ENCODE assay signal across 21 cellular contexts in the genomic region with DNA sequence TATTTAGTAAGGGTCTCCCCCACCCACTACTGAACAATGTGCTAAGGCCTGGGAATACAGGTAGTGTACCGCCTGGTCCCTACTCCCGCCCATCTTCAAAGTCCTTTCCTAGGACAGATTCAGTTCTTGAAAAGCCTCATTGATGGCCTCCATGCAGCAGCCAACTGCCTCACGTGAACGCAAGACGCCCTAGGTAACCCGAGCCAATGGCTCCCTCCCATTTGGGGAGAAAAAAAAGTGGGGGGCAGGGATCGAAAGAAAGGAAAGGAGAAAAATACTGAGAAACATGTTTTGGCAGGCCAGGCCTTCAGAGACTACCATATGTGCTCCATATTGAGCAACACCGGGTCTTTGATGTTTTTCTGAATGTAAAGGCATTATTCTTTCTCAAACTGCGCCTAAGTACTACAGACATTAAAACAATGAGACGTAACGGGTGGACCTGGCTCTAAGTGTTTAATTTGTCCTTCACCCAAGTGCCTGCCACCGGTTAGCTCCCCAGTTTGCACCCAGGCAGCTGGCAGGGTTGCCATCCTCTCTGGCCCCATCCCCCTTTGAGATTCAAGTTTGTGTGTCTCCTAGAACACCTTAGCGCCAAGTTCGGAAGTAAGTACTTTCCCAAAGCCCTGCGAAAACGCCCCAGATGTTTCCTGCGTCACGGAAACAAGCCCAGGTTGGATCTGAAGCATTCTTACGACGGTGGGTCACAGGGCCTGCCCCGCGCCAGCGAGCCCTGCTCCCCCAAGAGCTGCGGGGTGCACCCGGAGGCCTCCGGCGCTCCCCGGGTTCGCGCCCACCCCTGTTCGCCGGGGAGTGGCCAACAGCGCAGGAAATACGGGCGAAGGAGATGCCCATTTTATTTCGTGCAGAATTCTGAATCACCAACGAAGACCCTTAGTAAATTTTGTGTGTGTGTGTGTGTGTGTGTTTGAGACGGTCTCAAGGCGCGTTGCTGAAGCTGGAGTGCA. TPM values are rescaled to one million over a fixed set of nuclear protein-coding genes. Genes with fewer than 3 reads are reported as not detected.
DNase-seq lines count a peak whose midpoint lies in the region; ATAC-seq and TF ChIP-seq lines count a peak whose summit lies in the region.
"Had no signal": no experiment of that assay in that cellular context is flagged by ENCODE, and none has a peak within 500 bp of the region (broad histone marks: within the 10 kb centered on the region; RNA-seq: fewer than 3 reads in every experiment).

No MANE protein-coding gene starts in this region.

- H3K9me3 Mint-ChIP-seq in dendritic cell treated with granulocyte-macrophage colony-stimulating factor and Interleukin-4, amounts not matched to agents 40 ng/mL and 50 ng/mL, for 4 days = no peaks in the 10 kb centered on the region
- peaks cover 0 to 2% of the 10 kb centered on the region in 2 donors for H3K9me3 Mint-ChIP-seq in natural killer cell

- H3K36me3 Mint-ChIP-seq in dendritic cell treated with granulocyte-macrophage colony-stimulating factor and Interleukin-4, amounts not matched to agents 40 ng/mL and 50 ng/mL, for 4 days (ENCODE audit: low read depth) = peaks cover 14% of the 10 kb centered on the region
- no peaks in the 10 kb centered on the region for H3K36me3 Mint-ChIP-seq in natural killer cell
- H3K36me3 Mint-ChIP-seq: stimulated activated effector memory CD8-positive, alpha-beta T cell treated with anti-CD3 and anti-CD28 coated beads, Interleukin-12 subunit alpha, Interleukin-12 subunit beta, amount 100 ng/mL, for 72 hours had no signal

- ATAC-seq in natural killer cell = no peak
- ATAC-seq in HG02938 (IDR thresholded peaks at IDR 0.05; ENCODE audit: unreplicated experiment) = no peak
- ATAC-seq: body of pancreas; gastroesophageal sphincter; stimulated activated effector memory CD8-positive, alpha-beta T cell treated with anti-CD3 and anti-CD28 coated beads, Interleukin-12 subunit alpha, Interleukin-12 subunit beta, amount 100 ng/mL, for 72 hours had no signal

- H3K27ac ChIP-seq in HUES48 (ENCODE audit: low read depth, low read length) = no peak overlapping the region
- H3K27ac ChIP-seq in tibial artery = no peak overlapping the region
- H3K27ac ChIP-seq: 22Rv1, body of pancreas, gastroesophageal sphincter, upper lobe of right lung, VCaP had no signal

- H3K27me3 Mint-ChIP-seq in dendritic cell treated with granulocyte-macrophage colony-stimulating factor and Interleukin-4, amounts not matched to agents 40 ng/mL and 50 ng/mL, for 4 days = peaks cover 66% of the 10 kb centered on the region
- H3K27me3 Mint-ChIP-seq in natural killer cell (ENCODE audit: low read depth in 2 of 2) = peaks cover 42 to 65% of the 10 kb centered on the region in 2 donors

- H3K4me1 ChIP-seq in HUES48 (ENCODE audit: control insufficient read depth, insufficient read depth, low read length) (peaks cover 20% of the 10 kb centered on the region), tibial artery (peaks cover 0 to 7% (median 2%) of the 10 kb centered on the region in 4 donors)
- H3K4me1 ChIP-seq: body of pancreas, upper lobe of right lung had no signal

- H3K4me3 Mint-ChIP-seq in dendritic cell treated with granulocyte-macrophage colony-stimulating factor and Interleukin-4, amounts not matched to agents 40 ng/mL and 50 ng/mL, for 4 days = peak overlapping the region; percentile 7
- peak overlapping the region; percentile 25 for H3K4me3 Mint-ChIP-seq in natural killer cell

- H3K27ac Mint-ChIP-seq in dendritic cell treated with granulocyte-macrophage colony-stimulating factor and Interleukin-4, amounts not matched to agents 40 ng/mL and 50 ng/mL, for 4 days = peak overlapping the region; percentile 41
- no peak overlapping the region for H3K27ac Mint-ChIP-seq in natural killer cell
- H3K27ac Mint-ChIP-seq: stimulated activated effector memory CD8-positive, alpha-beta T cell treated with anti-CD3 and anti-CD28 coated beads, Interleukin-12 subunit alpha, Interleukin-12 subunit beta, amount 100 ng/mL, for 72 hours had no signal

- no peaks in the 10 kb centered on the region for H3K36me3 ChIP-seq in HUES48 (ENCODE audit: control insufficient read depth, insufficient read depth, low read length)
- H3K36me3 ChIP-seq in tibial artery = no peaks in the 10 kb centered on the region
- H3K36me3 ChIP-seq: gastroesophageal sphincter, upper lobe of right lung had no signal

- no peak overlapping the region for H3K9ac ChIP-seq in HUES48 (ENCODE audit: low read depth, low read length)

- peak overlapping the region; percentile 56 for H3K4me3 ChIP-seq in HUES48 (ENCODE audit: low read depth, low read length)
- no peak overlapping the region for H3K4me3 ChIP-seq in tibial artery
- H3K4me3 ChIP-seq: body of pancreas had no signal

- peaks cover 42% of the 10 kb centered on the region for H3K4me1 Mint-ChIP-seq in dendritic cell treated with granulocyte-macrophage colony-stimulating factor and Interleukin-4, amounts not matched to agents 40 ng/mL and 50 ng/mL, for 4 days (ENCODE audit: low read depth)
- H3K4me1 Mint-ChIP-seq in natural killer cell = peaks cover 0 to 11% of the 10 kb centered on the region in 2 donors
- H3K4me1 Mint-ChIP-seq: stimulated activated effector memory CD8-positive, alpha-beta T cell treated with anti-CD3 and anti-CD28 coated beads, Interleukin-12 subunit alpha, Interleukin-12 subunit beta, amount 100 ng/mL, for 72 hours had no signal

- DNase-seq in DMS 273 (lab: John Stamatoyannopoulos, UW; ENCODE audit: unreplicated experiment) = peak; percentile 81
- DNase-seq in DMS 273 treated with DMSO at 0.1 percent for 48 hours (lab: John Stamatoyannopoulos, UW) = no peak
- DNase-seq in natural killer cell = no peak
- no peak for DNase-seq in tibial artery
- no peak for DNase-seq in SKM-1 (lab: John Stamatoyannopoulos, UW; ENCODE audit: unreplicated experiment)
- DNase-seq: activated gamma-delta T cell; body of pancreas; GOT3; NCI-H1417 treated with DMSO at 0.1 percent for 48 hours; NCI-H226; NK-92 treated with Interleukin-12 subunit alpha and Interleukin-12 subunit beta, amount 100 ng/mL, for 24 hours; RPMI8226; stimulated activated CD4-positive, alpha-beta T cell treated with anti-CD3 and anti-CD28 coated beads, Interleukin-12 subunit alpha, Interleukin-12 subunit beta, amount 100 ng/mL, for 4 hours; upper lobe of right lung had no signal

- no peak for TF ChIP-seq CTCF in natural killer cell (IDR thresholded peaks at IDR 0.05)
- TF ChIP-seq CTCF in tibial artery (IDR thresholded peaks at IDR 0.05) = no peak

- H3K9me3 ChIP-seq in HUES48 (ENCODE audit: control insufficient read depth, insufficient read depth, low read length) (no peaks in the 10 kb centered on the region), tibial artery (no peaks in the 10 kb centered on the region)
- H3K9me3 ChIP-seq: body of pancreas, gastroesophageal sphincter, upper lobe of right lung had no signal

- intact Hi-C loops in dendritic cell treated with granulocyte-macrophage colony-stimulating factor and Interleukin-4, amounts not matched to agents 40 ng/mL and 50 ng/mL, for 4 days (cut with micrococcal nuclease) = loop anchor here (5.0 to 10.0 kb wide), 4 partner anchors 32 to 785 kb away; partner anchors contain the start of genes CEP44, FBXO8, GALNT7 and HAND2
- intact Hi-C loops in natural killer cell (cut with micrococcal nuclease) = no loop called here
- intact Hi-C loops in tibial artery (cut with DNase I; ENCODE audit: low total_unique reads) = loop anchor here (5.0 to 10.0 kb wide), 5 partner anchors 37 to 625 kb away; partner anchors contain the start of gene HMGB2

- peaks cover 90% of the 10 kb centered on the region for H3K27me3 ChIP-seq in HUES48 (ENCODE audit: control insufficient read depth, insufficient read depth, low read length)
- peaks cover 0 to 41% of the 10 kb centered on the region in 2 donors for H3K27me3 ChIP-seq in tibial artery
- H3K27me3 ChIP-seq: body of pancreas had no signal

RNA-seq across cellular contexts. Expression of gene HAND2, which starts 30.2 kb away (rescaled TPM):
- total RNA-seq in natural killer cell = not detected
- total RNA-seq: upper lobe of right lung had no signal
